In the genomic region with DNA sequence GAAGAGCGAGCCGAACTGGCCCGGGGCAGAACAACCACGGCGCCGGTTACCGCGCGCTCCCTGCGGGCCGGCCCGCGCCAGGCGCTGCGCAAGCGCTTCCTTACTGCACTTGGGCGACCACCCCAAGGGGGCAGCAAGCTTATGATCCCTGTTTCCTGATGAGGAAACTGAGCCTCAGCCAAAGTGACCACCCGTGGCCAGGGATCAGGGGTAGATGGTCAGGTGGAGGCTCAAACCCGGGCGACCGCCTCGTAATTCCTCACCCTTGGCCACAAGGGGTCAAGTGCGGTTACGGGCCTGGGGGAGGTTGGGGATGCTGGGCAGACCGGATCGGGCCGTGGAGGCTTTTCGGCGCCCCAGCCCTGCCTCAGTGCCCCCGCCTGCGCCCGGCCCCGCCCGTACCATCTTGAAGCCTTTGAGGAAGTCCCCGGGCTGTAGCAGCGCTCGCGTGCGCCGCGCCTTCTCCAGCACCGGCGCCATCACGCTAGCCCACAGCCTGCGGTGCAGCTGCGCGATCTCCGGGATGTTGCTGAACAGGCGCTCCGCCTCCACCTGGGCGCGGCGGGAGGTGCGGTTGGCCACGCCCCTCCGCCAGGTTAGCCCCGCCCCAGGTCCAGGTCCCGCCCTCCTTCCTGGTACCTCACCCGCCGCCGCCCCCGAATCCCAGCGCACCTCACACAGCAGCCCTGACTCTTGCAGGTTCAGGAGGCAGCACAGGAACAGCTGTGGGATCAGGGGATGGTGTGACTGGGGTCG, we compare ENCODE assay signal across 14 cellular contexts.
DNase-seq lines count a peak whose midpoint lies in the region; ATAC-seq lines count a peak whose summit lies in the region.
"Had no signal": no experiment of that assay in that cellular context is flagged by ENCODE, and none has a peak within 500 bp of the region (broad histone marks: within the 10 kb centered on the region; RNA-seq: fewer than 3 reads in every experiment).

No MANE protein-coding gene starts in this region.

- H3K36me3 ChIP-seq in rectal smooth muscle tissue (ENCODE audit: control insufficient read depth, insufficient read depth, low read length): peaks cover 5% of the 10 kb centered on the region
- H3K36me3 ChIP-seq in effector memory CD4-positive, alpha-beta T cell (ENCODE audit: control insufficient read depth, insufficient read depth, low read length): no peaks in the 10 kb centered on the region

- H3K4me1 ChIP-seq in rectal smooth muscle tissue (ENCODE audit: control insufficient read depth, insufficient read depth, low read length): no peaks in the 10 kb centered on the region
- H3K4me1 ChIP-seq in effector memory CD4-positive, alpha-beta T cell (ENCODE audit: control insufficient read depth, insufficient read depth, low read length, poor library complexity, severe bottlenecking): peaks cover 20% of the 10 kb centered on the region

- H3K27me3 ChIP-seq in rectal smooth muscle tissue (ENCODE audit: control insufficient read depth, insufficient read depth, low read length): no peaks in the 10 kb centered on the region
- H3K27me3 ChIP-seq in effector memory CD4-positive, alpha-beta T cell (replicated peaks; ENCODE audit: control insufficient read depth, insufficient read depth, low read length, poor library complexity, severe bottlenecking): no peaks in the 10 kb centered on the region

- H3K4me3 ChIP-seq in rectal smooth muscle tissue (ENCODE audit: low read length): peak overlapping the region; percentile 17
- no peak overlapping the region for H3K4me3 ChIP-seq in effector memory CD4-positive, alpha-beta T cell (ENCODE audit: insufficient read depth, low read depth, low read length, poor library complexity, severe bottlenecking)
- H3K4me3 ChIP-seq: sigmoid colon had no signal

- H3K27ac ChIP-seq in epithelial cell of prostate (peak overlapping the region; percentile 61), rectal smooth muscle tissue (ENCODE audit: low read depth, low read length) (peak overlapping the region; percentile 37)
- H3K27ac ChIP-seq in effector memory CD4-positive, alpha-beta T cell (ENCODE audit: insufficient read depth, low read length, poor library complexity, severe bottlenecking): no peak overlapping the region
- H3K27ac ChIP-seq: C4-2B had no signal

- no peak overlapping the region for H3K9ac ChIP-seq in rectal smooth muscle tissue (ENCODE audit: low read length)

- DNase-seq in LoVo (ENCODE audit: low spot score) (peak; percentile 76), epithelial cell of prostate (ENCODE audit: low read depth, low spot score) (no peak), medulla oblongata (ENCODE audit: extremely low spot score) (no peak)
- DNase-seq in effector memory CD4-positive, alpha-beta T cell: no peak
- DNase-seq: dermis blood vessel endothelial cell, EL, GOT3, NCI-H1092 treated with DMSO at 0.1 percent for 48 hours, sigmoid colon, T-helper 1 cell had no signal

- H3K9me3 ChIP-seq in effector memory CD4-positive, alpha-beta T cell (ENCODE audit: control insufficient read depth, low read length): no peaks in the 10 kb centered on the region
- H3K9me3 ChIP-seq: sigmoid colon had no signal

- no peak for ATAC-seq in GM21447 (IDR thresholded peaks at IDR 0.05; ENCODE audit: unreplicated experiment)
- ATAC-seq: Panc1 had no signal
